ENCODE assay signal across 8 cellular contexts in genomic region chr2:189579585-189579984, GRCh38. TPM values are rescaled to one million over a fixed set of nuclear protein-coding genes. Genes with fewer than 3 reads are reported as not detected.
DNase-seq lines count a peak whose midpoint lies in the region; ATAC-seq, FAIRE-seq and TF ChIP-seq lines count a peak whose summit lies in the region.

No MANE protein-coding gene starts in this region.

- H3K9me3 Mint-ChIP-seq in nephron = no peaks in the 10 kb centered on the region

- H4K20me1 ChIP-seq in endothelial cell of umbilical vein (replicated peaks; ENCODE audit: control insufficient read depth, extremely low read depth, insufficient read depth, low read length) = no peaks in the 10 kb centered on the region

- intact Hi-C loops in endothelial cell of umbilical vein (cut with micrococcal nuclease) = no loop called here

- DNase-seq in Ammon's horn (ENCODE audit: low spot score) = peak; percentile 26
- DNase-seq in NOMO-1 (lab: John Stamatoyannopoulos, UW; ENCODE audit: unreplicated experiment in 2 of 2) = peak; percentile 76 to 95
- DNase-seq in endothelial cell of umbilical vein (ENCODE audit: low read depth, low spot score) = peak; percentile 48
- DNase-seq in HPDE6-E6E7 (ENCODE audit: extremely low spot score) = no peak
- no peak for DNase-seq in cerebellar nuclear complex (lab: John Stamatoyannopoulos, UW)
- no peak for DNase-seq in activated gamma-delta T cell (lab: John Stamatoyannopoulos, UW)

- POLR2A ChIA-PET in endothelial cell of umbilical vein (lab: Charles Lee) = interaction anchor here (1.6 kb wide), 1 partner anchor 34 kb away, joined by 9 read pairs; no protein-coding TSS in a partner anchor

- no peak overlapping the region for H2AFZ ChIP-seq in endothelial cell of umbilical vein (ENCODE audit: low read depth, low read length)

- H3K27ac Mint-ChIP-seq in nephron = peak overlapping the region; percentile 79 to 92 (median 90)

- H3K4me1 ChIP-seq in endothelial cell of umbilical vein (ENCODE audit: control insufficient read depth, extremely low read depth, insufficient read depth, low read length) = peaks cover 18% of the 10 kb centered on the region

- no peaks in the 10 kb centered on the region for H3K36me3 ChIP-seq in endothelial cell of umbilical vein (ENCODE audit: control insufficient read depth in 2 of 2, extremely low read depth in 1 of 2, insufficient read depth in 2 of 2, low read length in 2 of 2)

- CTCF ChIA-PET in endothelial cell of umbilical vein (lab: Charles Lee) = interaction anchor here (1.2 to 2.0 kb wide), 4 partner anchors 10 to 53 kb away, joined by 3 to 10 read pairs (median 5); no protein-coding TSS in a partner anchor

- peak overlapping the region; percentile 85 for H3K4me2 ChIP-seq in endothelial cell of umbilical vein (ENCODE audit: insufficient read depth, low read length)

- H3K79me2 ChIP-seq in endothelial cell of umbilical vein (ENCODE audit: control insufficient read depth, insufficient read depth, low read length) = no peaks in the 10 kb centered on the region

- peak overlapping the region in 2 of 3 experiments; percentile 75 to 79 for H3K4me3 ChIP-seq in endothelial cell of umbilical vein (replicated peaks in 1 of 3; ENCODE audit: insufficient read depth in 1 of 3, low read depth in 1 of 3, low read length in 3 of 3)

- no peaks in the 10 kb centered on the region for H3K27me3 ChIP-seq in endothelial cell of umbilical vein (ENCODE audit: control insufficient read depth in 2 of 2, insufficient read depth in 2 of 2, low read length in 2 of 2)

- peaks cover 21% of the 10 kb centered on the region for H3K27me3 Mint-ChIP-seq in nephron (ENCODE audit: low read depth)

- TF ChIP-seq CTCF in endothelial cell of umbilical vein (IDR thresholded peaks at IDR 0.05; ENCODE audit: extremely low read depth in 1 of 2, insufficient read depth in 1 of 2, low read depth in 1 of 2, low read length in 2 of 2) (no peak), nephron (IDR thresholded peaks at IDR 0.05; ENCODE audit: unreplicated experiment in 3 of 3) (no peak)

- H3K36me3 Mint-ChIP-seq in nephron (ENCODE audit: low read depth) = peaks cover 28% of the 10 kb centered on the region

- no peaks in the 10 kb centered on the region for H3K9me1 ChIP-seq in endothelial cell of umbilical vein (replicated peaks; ENCODE audit: control insufficient read depth, extremely low read depth, insufficient read depth, low read length)

- H3K27ac ChIP-seq in endothelial cell of umbilical vein (ENCODE audit: insufficient read depth, low read depth, low read length) = no peak overlapping the region

- H3K4me1 Mint-ChIP-seq in nephron = peaks cover 54% of the 10 kb centered on the region

- BruUV-seq in endothelial cell of umbilical vein (replicated peaks; lab: Mats Ljungman, UMichigan) = no TSS peak

- peak; percentile 43 for FAIRE-seq in endothelial cell of umbilical vein (lab: Jason Lieb, UNC)

- dilution Hi-C loops in endothelial cell of umbilical vein (cut with MboI; ENCODE audit: extremely low pct_ligation_motif_present, low sequenced_read_pairs) = no loop called here

- no peak for TF ChIP-seq POLR2A in endothelial cell of umbilical vein (IDR thresholded peaks at IDR 0.05; ENCODE audit: low read depth, low read length)

- peak overlapping the region; percentile 86 to 94 (median 91) for H3K4me3 Mint-ChIP-seq in nephron

- H3K9ac ChIP-seq in endothelial cell of umbilical vein (replicated peaks; ENCODE audit: extremely low read depth, insufficient read depth, low read length) = no peak overlapping the region

- ATAC-seq in HG02938 (IDR thresholded peaks at IDR 0.05; ENCODE audit: unreplicated experiment) = no peak

- H3K9me3 ChIP-seq in endothelial cell of umbilical vein (replicated peaks; ENCODE audit: control insufficient read depth, insufficient read depth, low read length) = no peaks in the 10 kb centered on the region

TF ChIP-seq in endothelial cell of umbilical vein, 7 proteins besides CTCF, POLR2A, EP300 and RAD21:
- TF ChIP-seq GATA2 (IDR thresholded peaks at IDR 0.05; ENCODE audit: insufficient read depth, insufficient read length, low read depth, low read length) = no peak
- TF ChIP-seq FOS (IDR thresholded peaks at IDR 0.05; ENCODE audit: borderline replicate concordance, insufficient read depth, low read length) = no peak
- TF ChIP-seq MAX (IDR thresholded peaks at IDR 0.05; ENCODE audit: insufficient read depth, insufficient read length) = no peak
- TF ChIP-seq JUN (IDR thresholded peaks at IDR 0.05; ENCODE audit: borderline replicate concordance, insufficient read depth, insufficient read length, low read depth) = no peak
- no peak for TF ChIP-seq MYC (IDR thresholded peaks at IDR 0.05; ENCODE audit: low read depth, low read length)
- no peak for TF ChIP-seq POLR2AphosphoS5 (IDR thresholded peaks at IDR 0.05; ENCODE audit: insufficient read depth, low read depth, low read length)
- TF ChIP-seq EZH2 (IDR thresholded peaks at IDR 0.05; ENCODE audit: borderline replicate concordance, low read depth, low read length, severe bottlenecking) = no peak

RNA-seq across cellular contexts. Expression of gene SLC40A1, which starts 1.0 kb away (rescaled TPM):
- total RNA-seq in endothelial cell of umbilical vein = 5.7 and 8.5 TPM in 2 replicates
- polyA plus RNA-seq in endothelial cell of umbilical vein = 12.2 and 15.1 TPM in 2 replicates
- polyA plus RNA-seq in endothelial cell of umbilical vein (2011; cell fraction: cytosol; rRNA removed) = 11.3 and 11.8 TPM in 2 replicates
- polyA plus RNA-seq in endothelial cell of umbilical vein (2011; cell fraction: nucleus; rRNA removed) = 16.8 and 17.7 TPM in 2 replicates
- polyA plus RNA-seq in endothelial cell of umbilical vein (2012) = 35.3 and 43.0 TPM in 2 replicates
- 45.7 and 55.9 TPM in 2 replicates for polyA minus RNA-seq in endothelial cell of umbilical vein
- polyA minus RNA-seq in endothelial cell of umbilical vein (2011; cell fraction: cytosol; rRNA and poly(A)+ RNA removed) = not detected
- polyA minus RNA-seq in endothelial cell of umbilical vein (2011; cell fraction: nucleus; rRNA and poly(A)+ RNA removed) = 19.9 and 26.5 TPM in 2 replicates

Comparison
In these comparisons a context has a peak if more than half of its experiments do, and no peak if none do; other contexts are left out.
1. DNase-seq: peak in Ammon's horn (single experiment), NOMO-1 (2 of 2) and endothelial cell of umbilical vein (single experiment); none in HPDE6-E6E7 (single experiment), cerebellar nuclear complex (0 of 2) and activated gamma-delta T cell (single experiment).